8 cellular contexts compared by ENCODE assay signal in the genomic region with DNA sequence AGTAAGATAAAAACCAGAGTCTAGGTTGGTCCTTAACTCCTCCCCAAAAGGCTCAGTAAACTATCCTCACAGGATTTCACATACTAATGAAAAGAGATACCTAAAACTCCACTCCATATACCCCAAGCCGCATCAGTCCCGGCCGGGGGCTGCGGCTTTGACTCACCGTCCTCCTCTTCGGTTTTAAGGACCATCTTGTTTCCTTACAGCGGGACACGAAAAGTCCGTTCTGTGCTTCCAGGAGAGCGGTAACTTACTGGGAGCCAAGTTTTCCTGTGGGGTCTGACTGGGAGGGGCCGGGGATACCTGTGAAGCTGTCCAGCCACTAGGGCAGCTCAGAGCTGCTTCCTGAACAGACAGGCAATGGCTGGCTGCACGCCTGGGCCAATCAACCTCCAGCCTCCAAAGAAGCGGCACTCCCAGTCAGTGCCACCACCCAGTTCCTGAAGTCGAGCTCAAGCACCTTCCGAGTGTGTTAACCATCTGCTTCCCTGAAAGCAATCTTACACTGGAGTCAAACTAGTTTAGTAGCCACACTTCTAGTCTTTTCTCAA. TPM values are rescaled to one million over a fixed set of nuclear protein-coding genes. Genes with fewer than 3 reads are reported as not detected.
DNase-seq lines count a peak whose midpoint lies in the region; ATAC-seq and TF ChIP-seq lines count a peak whose summit lies in the region.

No MANE protein-coding gene starts in this region.

- no peaks in the 10 kb centered on the region; the same call in 1 of the 2 replicates for H3K27me3 ChIP-seq in HAP-1 (ENCODE audit: low read depth)

- H3K27ac Mint-ChIP-seq in activated CD4-positive, alpha-beta memory T cell treated with anti-CD3 and anti-CD28 coated beads, Interleukin-2, amount 10 ng/mL, durations not matched to agents 7 days and 5 days, result peak overlapping the region; percentile 97

- no peaks in the 10 kb centered on the region for H3K9me3 ChIP-seq in HAP-1

- peaks cover 7% of the 10 kb centered on the region for H3K4me1 ChIP-seq in HAP-1

- H3K36me3 Mint-ChIP-seq in activated CD4-positive, alpha-beta memory T cell treated with anti-CD3 and anti-CD28 coated beads, Interleukin-2, amount 10 ng/mL, durations not matched to agents 7 days and 5 days (ENCODE audit: low read depth), result peaks cover 59% of the 10 kb centered on the region

- H3K9me3 Mint-ChIP-seq in activated CD4-positive, alpha-beta memory T cell treated with anti-CD3 and anti-CD28 coated beads, Interleukin-2, amount 10 ng/mL, durations not matched to agents 7 days and 5 days, result no peaks in the 10 kb centered on the region

- CTCF ChIA-PET in activated CD4-positive, alpha-beta memory T cell treated with anti-CD3 and anti-CD28 coated beads, Interleukin-2, amount 10 ng/mL, durations not matched to agents 7 days and 5 days (lab: Charles Lee), result interaction anchor here (0.5 to 3.6 kb wide), 10 partner anchors 9 to 343 kb away, joined by 3 to 24 read pairs (median 4); no protein-coding TSS in a partner anchor

- peak overlapping the region; percentile 97 for H3K4me3 Mint-ChIP-seq in activated CD4-positive, alpha-beta memory T cell treated with anti-CD3 and anti-CD28 coated beads, Interleukin-2, amount 10 ng/mL, durations not matched to agents 7 days and 5 days

- ATAC-seq in HG02885 (IDR thresholded peaks at IDR 0.05; ENCODE audit: poor library complexity, unreplicated experiment) (peak; percentile 62), omental fat pad (ENCODE audit: low FRiP score) (peak; percentile 87)

- peak; percentile 8 for TF ChIP-seq CTCF in epithelial cell of proximal tubule (conservative IDR thresholded peaks at IDR 0.05; ENCODE audit: low read depth, low read length)
- TF ChIP-seq CTCF in omental fat pad (IDR thresholded peaks at IDR 0.05), result no peak

- POLR2A ChIA-PET in activated CD4-positive, alpha-beta memory T cell treated with anti-CD3 and anti-CD28 coated beads, Interleukin-2, amount 10 ng/mL, durations not matched to agents 7 days and 5 days (lab: Charles Lee), result interaction anchor here (0.5 to 5.3 kb wide), 18 partner anchors 8 to 82 kb away, joined by 3 to 84 read pairs (median 8); a partner anchor contains a TSS

- in situ Hi-C loops in HAP-1 (cut with MboI; ENCODE audit: low sequenced_read_pairs), result no loop called here

- H3K4me1 Mint-ChIP-seq in activated CD4-positive, alpha-beta memory T cell treated with anti-CD3 and anti-CD28 coated beads, Interleukin-2, amount 10 ng/mL, durations not matched to agents 7 days and 5 days, result peaks cover 91% of the 10 kb centered on the region

- peak; percentile 59 for TF ChIP-seq POLR2A in GM15510 (IDR thresholded peaks at IDR 0.05; ENCODE audit: borderline replicate concordance, extremely low read depth, insufficient read length)

- H3K4me3 ChIP-seq in epithelial cell of proximal tubule (ENCODE audit: low read depth, low read length) (peak overlapping the region; percentile 62), HAP-1 (no peak overlapping the region)

- DNase-seq in NCI-H2227 treated with DMSO at 0.1 percent for 48 hours (lab: John Stamatoyannopoulos, UW) (peak; percentile 54), epithelial cell of proximal tubule (ENCODE audit: low read depth) (no peak), omental fat pad (ENCODE audit: low spot score) (no peak), HAP-1 (ENCODE audit: low spot score in 2 of 2) (no peak), glomerular visceral epithelial cell (ENCODE audit: extremely low spot score) (no peak)
- DNase-seq in activated CD4-positive, alpha-beta memory T cell treated with anti-CD3 and anti-CD28 coated beads, Interleukin-2, amount 10 ng/mL, durations not matched to agents 7 days and 5 days, result peak; percentile 74

- no peaks in the 10 kb centered on the region for H3K27me3 Mint-ChIP-seq in activated CD4-positive, alpha-beta memory T cell treated with anti-CD3 and anti-CD28 coated beads, Interleukin-2, amount 10 ng/mL, durations not matched to agents 7 days and 5 days

- H3K36me3 ChIP-seq in HAP-1 (replicated peaks), result no peaks in the 10 kb centered on the region

RNA-seq across cellular contexts. Expression of a gene that starts 45.5 kb away (rescaled TPM):
- total RNA-seq in activated CD4-positive, alpha-beta memory T cell treated with anti-CD3 and anti-CD28 coated beads, Interleukin-2, amount 10 ng/mL, durations not matched to agents 7 days and 5 days, result 100 to 1,000 TPM; 288 to 309 TPM
- 16.8 and 26.4 TPM in 2 replicates for total RNA-seq in epithelial cell of proximal tubule
- 100 to 1,000 TPM in 2 of 4 donors, 10 to 100 TPM in 2; 50.0 to 139 (median 83.7) TPM for total RNA-seq in omental fat pad

Comparison
In these comparisons a context has a peak if more than half of its experiments do, and no peak if none do; other contexts are left out.
1. DNase-seq: peak in NCI-H2227 treated with DMSO at 0.1 percent for 48 hours (single experiment) and activated CD4-positive, alpha-beta memory T cell treated with anti-CD3 and anti-CD28 coated beads, Interleukin-2, amount 10 ng/mL, durations not matched to agents 7 days and 5 days (single experiment); none in epithelial cell of proximal tubule (single experiment), omental fat pad (single experiment), HAP-1 (0 of 2) and glomerular visceral epithelial cell (single experiment).